1 cellular context compared by ENCODE assay signal in genomic region chr17:19377602-19378415, GRCh38.
TF ChIP-seq lines count a peak whose summit lies in the region.

No MANE protein-coding gene starts in this region.

TF ChIP-seq in A549, 52 proteins besides CTCF, POLR2A, EP300 and RAD21 (continued from another document):
- peak; percentile 61; the same call in 1 of the 2 replicates for TF ChIP-seq PBX3 (IDR thresholded peaks at IDR 0.05)
- TF ChIP-seq BCL3 (IDR thresholded peaks at IDR 0.05), result peak; percentile 92; the same call in 2 of the 3 replicates
- TF ChIP-seq HOXA7 (CRISPR knock-in tag; IDR thresholded peaks at IDR 0.05), result no peak
- TF ChIP-seq MAZ (IDR thresholded peaks at IDR 0.05; ENCODE audit: borderline replicate concordance, low read depth, low read length), result no peak
- no peak for TF ChIP-seq ZNF302 (CRISPR knock-in tag; IDR thresholded peaks at IDR 0.05)
- TF ChIP-seq POLR2AphosphoS2 (conservative IDR thresholded peaks at IDR 0.05; ENCODE audit: low read length), result no peak
- peak; percentile 69; the same call in 1 of the 2 replicates for TF ChIP-seq HOXB5 (CRISPR knock-in tag; IDR thresholded peaks at IDR 0.05)
- TF ChIP-seq HMGXB4 (CRISPR knock-in tag; IDR thresholded peaks at IDR 0.05; ENCODE audit: borderline replicate concordance), result no peak
- TF ChIP-seq MYC (IDR thresholded peaks at IDR 0.05; ENCODE audit: borderline replicate concordance, low read length), result peak; percentile 60
- no peak for TF ChIP-seq RNF2 (IDR thresholded peaks at IDR 0.05; ENCODE audit: borderline replicate concordance, low read depth)
- TF ChIP-seq BHLHE40 (IDR thresholded peaks at IDR 0.05; ENCODE audit: low read depth, low read length), result no peak
- no peak for TF ChIP-seq JUNB (IDR thresholded peaks at IDR 0.05)
- TF ChIP-seq REST (IDR thresholded peaks at IDR 0.05), result peak; percentile 65
- peak; percentile 31; the same call in 1 of the 2 replicates for TF ChIP-seq KDM5A (IDR thresholded peaks at IDR 0.05)
- no peak; the same call in 1 of the 2 replicates for TF ChIP-seq E2F6 (IDR thresholded peaks at IDR 0.05; ENCODE audit: borderline replicate concordance, low read depth)
- no peak for TF ChIP-seq HDAC2 (IDR thresholded peaks at IDR 0.05)
- TF ChIP-seq GATA3 (IDR thresholded peaks at IDR 0.05; ENCODE audit: borderline replicate concordance), result no peak
- no peak for TF ChIP-seq NFE2L2 (conservative IDR thresholded peaks at IDR 0.05; ENCODE audit: low read length)
- TF ChIP-seq TFCP2L1 (CRISPR knock-in tag; IDR thresholded peaks at IDR 0.05), result no peak
